18 cellular contexts compared by ENCODE assay signal in genomic region chrX:24243692-24244091, GRCh38.
DNase-seq lines count a peak whose midpoint lies in the region; ATAC-seq and TF ChIP-seq lines count a peak whose summit lies in the region.
"Had no signal": no experiment of that assay in that cellular context is flagged by ENCODE, and none has a peak within 500 bp of the region (broad histone marks: within the 10 kb centered on the region; RNA-seq: fewer than 3 reads in every experiment).

No MANE protein-coding gene starts in this region.

- no peak overlapping the region for H3K4me3 ChIP-seq in fibroblast of pulmonary artery (replicated peaks; ENCODE audit: low read depth, low read length)
- H3K4me3 ChIP-seq: body of pancreas, dorsolateral prefrontal cortex, K562, right atrium auricular region, tibial nerve had no signal

- H3K27me3 Mint-ChIP-seq in stimulated activated naive CD8-positive, alpha-beta T cell treated with anti-CD3 and anti-CD28 coated beads, Interleukin-15, amount 100 ng/mL, for 72 hours = no peaks in the 10 kb centered on the region

- ATAC-seq in stimulated activated naive CD8-positive, alpha-beta T cell treated with anti-CD3 and anti-CD28 coated beads, Interleukin-15, Interleukin-2, amounts not matched to agents 100 U/mL and 50 U/mL, for 24 hours = peak; percentile 28
- ATAC-seq in stimulated activated naive CD8-positive, alpha-beta T cell treated with anti-CD3 and anti-CD28 coated beads, Interleukin-15, amount 100 ng/mL, for 72 hours = no peak
- ATAC-seq in GM21717 (IDR thresholded peaks at IDR 0.05; ENCODE audit: unreplicated experiment) = no peak
- no peak for ATAC-seq in GM18867 (IDR thresholded peaks at IDR 0.05; ENCODE audit: unreplicated experiment)
- ATAC-seq: body of pancreas, K562 had no signal

- POLR2A ChIA-PET in RWPE1 (lab: Yijun Ruan, JAX; ENCODE audit: low non-redundant PET) = no interaction called here

- peaks cover 10% of the 10 kb centered on the region for H3K4me1 Mint-ChIP-seq in stimulated activated naive CD8-positive, alpha-beta T cell treated with anti-CD3 and anti-CD28 coated beads, Interleukin-15, amount 100 ng/mL, for 72 hours

- H3K27ac Mint-ChIP-seq in stimulated activated naive CD8-positive, alpha-beta T cell treated with anti-CD3 and anti-CD28 coated beads, Interleukin-15, amount 100 ng/mL, for 72 hours = peak overlapping the region in 1 of 2 donors; percentile 64

- CTCF ChIA-PET in RWPE1 (lab: Yijun Ruan, JAX) = interaction anchor here (0.6 kb wide), 1 partner anchor 544 kb away, joined by 4 read pairs; no protein-coding TSS in a partner anchor

- H3K4me3 Mint-ChIP-seq in stimulated activated naive CD8-positive, alpha-beta T cell treated with anti-CD3 and anti-CD28 coated beads, Interleukin-15, amount 100 ng/mL, for 72 hours = no peak overlapping the region

- H3K9me3 Mint-ChIP-seq in stimulated activated naive CD8-positive, alpha-beta T cell treated with anti-CD3 and anti-CD28 coated beads, Interleukin-15, amount 100 ng/mL, for 72 hours = no peaks in the 10 kb centered on the region

- DNase-seq in stimulated activated naive CD8-positive, alpha-beta T cell treated with anti-CD3 and anti-CD28 coated beads, Interleukin-15, Interleukin-2, amounts not matched to agents 100 U/mL and 50 U/mL, for 24 hours = no peak
- DNase-seq in stimulated activated naive CD8-positive, alpha-beta T cell treated with anti-CD3 and anti-CD28 coated beads, Interleukin-15, amount 100 ng/mL, for 72 hours = no peak
- DNase-seq in RWPE1 (ENCODE audit: low spot score) (no peak), fibroblast of pulmonary artery (ENCODE audit: low read depth) (peak; percentile 12), NCI-H146 treated with DMSO at 0.1 percent for 48 hours (lab: John Stamatoyannopoulos, UW; ENCODE audit: unreplicated experiment) (no peak), NCI-H128 (lab: John Stamatoyannopoulos, UW; ENCODE audit: unreplicated experiment) (no peak)
- DNase-seq: BE2C, body of pancreas, DMS79, dorsolateral prefrontal cortex, mesendoderm, NCI-H1417 treated with DMSO at 0.1 percent for 48 hours, NCI-H2227 treated with DMSO at 0.1 percent for 48 hours had no signal

- H3K27ac ChIP-seq in RWPE1 = peak overlapping the region; percentile 88
- H3K27ac ChIP-seq: dorsolateral prefrontal cortex, tibial nerve had no signal

- TF ChIP-seq CTCF in RWPE1 (conservative IDR thresholded peaks at IDR 0.05; ENCODE audit: low read depth) (no peak), fibroblast of pulmonary artery (IDR thresholded peaks at IDR 0.05; ENCODE audit: low read length, missing control alignments) (no peak)
